ENCODE assay signal across 1 cellular context in the genomic region with DNA sequence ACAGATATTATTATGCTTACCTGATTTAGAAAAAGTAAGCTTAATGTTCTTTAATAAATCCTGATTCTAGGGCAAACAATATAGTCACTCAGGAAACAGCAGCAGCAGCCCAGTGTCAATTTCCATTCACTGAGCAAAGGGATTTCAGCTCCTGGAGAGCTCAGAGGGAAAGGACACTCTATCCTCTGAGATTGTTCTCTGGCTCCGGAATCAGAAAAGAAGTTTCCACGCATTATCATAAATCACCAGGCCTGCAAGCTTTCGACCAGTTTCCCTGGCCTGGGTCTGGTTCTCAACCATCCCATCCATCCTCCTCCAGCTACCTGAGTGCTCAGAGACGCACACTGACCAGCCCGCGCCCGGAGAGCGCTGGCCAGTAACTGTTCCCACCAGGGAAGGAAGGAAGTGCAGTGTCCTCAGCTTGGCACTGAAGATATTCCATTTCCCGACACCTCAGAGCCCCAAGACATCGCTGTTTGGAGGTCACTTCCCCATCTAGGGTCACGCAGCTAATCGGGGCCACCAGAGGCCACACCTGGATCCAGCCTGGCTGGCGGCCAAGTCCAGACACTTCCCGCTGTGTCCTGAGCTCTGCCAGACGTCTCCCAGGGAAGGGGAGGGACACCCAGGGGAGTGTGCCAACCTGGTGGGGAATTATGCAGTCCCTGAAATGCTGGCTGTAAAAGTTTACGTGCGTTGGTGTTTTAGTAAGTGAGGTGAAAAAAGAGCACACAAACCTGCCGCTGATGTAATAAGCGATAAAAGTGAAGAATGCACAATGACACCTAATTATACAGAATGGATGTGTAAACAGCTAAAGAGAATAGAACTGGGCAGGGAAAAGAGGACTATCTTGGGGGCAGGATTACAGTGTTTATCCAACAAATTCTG.
TF ChIP-seq lines count a peak whose summit lies in the region.

No MANE protein-coding gene starts in this region.

TF ChIP-seq in IMR-90, 13 proteins besides CTCF, POLR2A, EP300 and RAD21:
- no peak for TF ChIP-seq RCOR1 (IDR thresholded peaks at IDR 0.05; ENCODE audit: insufficient replicate concordance, low read length)
- TF ChIP-seq SMC3 (IDR thresholded peaks at IDR 0.05; ENCODE audit: low read depth, low read length) = no peak
- no peak for TF ChIP-seq MAFK (IDR thresholded peaks at IDR 0.05; ENCODE audit: low read depth, low read length)
- no peak for TF ChIP-seq CEBPB (IDR thresholded peaks at IDR 0.05; ENCODE audit: low read depth, low read length)
- no peak for TF ChIP-seq RFX5 (IDR thresholded peaks at IDR 0.05; ENCODE audit: low read depth, low read length)
- TF ChIP-seq, protein P1, sequence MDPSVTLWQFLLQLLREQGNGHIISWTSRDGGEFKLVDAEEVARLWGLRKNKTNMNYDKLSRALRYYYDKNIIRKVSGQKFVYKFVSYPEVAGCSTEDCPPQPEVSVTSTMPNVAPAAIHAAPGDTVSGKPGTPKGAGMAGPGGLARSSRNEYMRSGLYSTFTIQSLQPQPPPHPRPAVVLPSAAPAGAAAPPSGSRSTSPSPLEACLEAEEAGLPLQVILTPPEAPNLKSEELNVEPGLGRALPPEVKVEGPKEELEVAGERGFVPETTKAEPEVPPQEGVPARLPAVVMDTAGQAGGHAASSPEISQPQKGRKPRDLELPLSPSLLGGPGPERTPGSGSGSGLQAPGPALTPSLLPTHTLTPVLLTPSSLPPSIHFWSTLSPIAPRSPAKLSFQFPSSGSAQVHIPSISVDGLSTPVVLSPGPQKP (IDR thresholded peaks at IDR 0.05; ENCODE audit: borderline replicate concordance, low read depth, low read length) = no peak
- no peak for TF ChIP-seq MXI1 (IDR thresholded peaks at IDR 0.05; ENCODE audit: borderline replicate concordance, low read depth, low read length)
- TF ChIP-seq MAZ (IDR thresholded peaks at IDR 0.05; ENCODE audit: borderline replicate concordance, low read depth, low read length) = no peak
